8 cellular contexts compared by ENCODE assay signal in the genomic region with DNA sequence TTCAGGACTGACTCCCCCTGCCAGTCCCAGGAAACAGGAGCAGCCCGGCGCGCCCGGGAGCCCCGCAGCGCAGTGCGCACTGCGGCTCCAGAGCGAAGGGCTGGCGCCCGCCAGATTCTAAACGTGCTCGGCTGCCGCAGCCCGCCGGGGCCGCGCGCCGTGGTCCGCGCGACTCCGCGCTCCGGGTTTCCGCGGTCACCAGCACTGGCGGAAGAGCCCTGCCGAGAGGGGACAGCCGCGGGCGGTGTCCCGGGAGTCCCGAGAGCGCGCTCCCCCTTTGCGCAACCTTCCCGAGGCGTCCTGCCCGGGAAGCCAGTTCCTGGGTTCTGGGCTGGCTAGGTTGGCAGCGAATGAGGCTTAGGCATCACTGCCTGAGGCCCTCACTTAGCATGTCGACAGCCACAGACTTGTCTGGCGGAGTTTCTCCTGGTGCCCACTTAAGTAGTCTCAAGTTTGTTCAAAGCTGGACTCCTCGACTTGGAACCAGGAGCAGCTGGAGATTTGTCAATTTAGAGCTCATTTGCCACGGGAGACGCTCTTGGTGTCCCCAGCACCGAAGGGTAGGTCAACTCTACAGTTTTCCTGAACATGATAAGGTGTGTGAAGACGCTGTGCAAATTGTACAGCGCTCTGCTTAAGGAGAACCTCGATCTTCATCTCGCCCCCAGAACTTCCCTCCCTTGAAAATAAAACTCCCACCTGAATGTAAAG. TPM values are rescaled to one million over a fixed set of nuclear protein-coding genes. Genes with fewer than 3 reads are reported as not detected.
DNase-seq lines count a peak whose midpoint lies in the region; ATAC-seq and TF ChIP-seq lines count a peak whose summit lies in the region.

No MANE protein-coding gene starts in this region.

- no peak for TF ChIP-seq CTCF in HCT116 (IDR thresholded peaks at IDR 0.05 in 2 of 3, conservative IDR thresholded peaks at IDR 0.05 in 1 of 3; ENCODE audit: borderline replicate concordance in 1 of 3, insufficient read depth in 1 of 3, low read depth in 2 of 3, low read length in 2 of 3)
- no peak for TF ChIP-seq CTCF in liver (IDR thresholded peaks at IDR 0.05; ENCODE audit: low read depth, low read length, missing input control)
- no peak for TF ChIP-seq CTCF in upper lobe of right lung (IDR thresholded peaks at IDR 0.05)

- WGBS in liver: under 1% methylated on average over 52 of the region's 52 CpGs

- POLR2A ChIA-PET in HCT116 (lab: Charles Lee): interaction anchor here (1.1 to 1.2 kb wide), 2 partner anchors 8 to 83 kb away, joined by 3 to 4 read pairs; no protein-coding TSS in a partner anchor

- no peak for TF ChIP-seq POLR2A in HCT116 (IDR thresholded peaks at IDR 0.05; ENCODE audit: borderline replicate concordance, extremely low read depth, insufficient read depth, insufficient read length)

- H3K79me2 ChIP-seq in HCT116 (ENCODE audit: insufficient read depth, low read length): no peaks in the 10 kb centered on the region

- peak overlapping the region; percentile 47 to 65 for H3K4me3 ChIP-seq in HCT116 (replicated peaks in 1 of 2; ENCODE audit: low read depth in 1 of 2, low read length in 2 of 2)
- H3K4me3 ChIP-seq in liver (ENCODE audit: low read depth in 1 of 3, low read length in 3 of 3): peak overlapping the region; percentile 65 to 92 (median 69)
- H3K4me3 ChIP-seq in upper lobe of right lung: peak overlapping the region; percentile 34

- peak; percentile 58 for ATAC-seq in HCT116
- ATAC-seq in upper lobe of right lung: peak; percentile 93

- BruUV-seq in HCT116 (replicated peaks; lab: Mats Ljungman, UMichigan): no TSS peak

- RAD21 ChIA-PET in HCT116 (lab: Charles Lee; ENCODE audit: low non-redundant PET in 1 of 2, low total read pairs in 2 of 2, uncharacterized antibody in 2 of 2, unreplicated experiment in 2 of 2): no interaction called here

- 0 out of 2 replicates have a peak, but pooled peaks have one; percentile 4 for TF ChIP-seq RAD21 in HCT116 (IDR thresholded peaks at IDR 0.05; ENCODE audit: low read depth)
- TF ChIP-seq RAD21 in liver (IDR thresholded peaks at IDR 0.05): no peak

- H3K4me1 ChIP-seq in HCT116 (ENCODE audit: control insufficient read depth in 1 of 2, insufficient read depth in 2 of 2, low read length in 2 of 2): peaks cover 10 to 48% of the 10 kb centered on the region in 2 experiments; a peak in 3 of 4 replicates
- peaks cover 0 to 46% (median 20%) of the 10 kb centered on the region in 4 donors for H3K4me1 ChIP-seq in liver (ENCODE audit: control insufficient read depth in 4 of 4, insufficient read depth in 4 of 4, low read length in 3 of 4)
- H3K4me1 ChIP-seq in upper lobe of right lung: peaks cover 10% of the 10 kb centered on the region

- DNase-seq in EH (ENCODE audit: low read depth) (peak; percentile 39), HCT116 (ENCODE audit: low read depth, low spot score) (peak; percentile 54), NCI-H345 treated with DMSO at 0.1 percent for 48 hours (lab: John Stamatoyannopoulos, UW; ENCODE audit: unreplicated experiment) (peak; percentile 55), dermis microvascular lymphatic vessel endothelial cell (ENCODE audit: low read depth in 2 of 2) (peak; percentile 24 to 25), upper lobe of right lung (peak; percentile 85), foreskin melanocyte (no peak)
- no peak for DNase-seq in activated CD4-positive, alpha-beta T cell treated with anti-CD3 and anti-CD28 coated beads, Interleukin-2, amount 50 U/mL, for 4 hours

- H4K20me1 ChIP-seq in HCT116 (ENCODE audit: insufficient read depth): no peaks in the 10 kb centered on the region

- H3K36me3 ChIP-seq in HCT116 (ENCODE audit: control insufficient read depth in 1 of 2, insufficient read depth in 2 of 2, low read length in 2 of 2) (no peaks in the 10 kb centered on the region), liver (ENCODE audit: control insufficient read depth in 4 of 4, insufficient read depth in 3 of 4, low read depth in 1 of 4, low read length in 3 of 4) (no peaks in the 10 kb centered on the region), upper lobe of right lung (no peaks in the 10 kb centered on the region)

- H3K9me3 ChIP-seq in HCT116 (ENCODE audit: control insufficient read depth in 1 of 2, insufficient read depth in 1 of 2, low read depth in 1 of 2, low read length in 2 of 2): no peaks in the 10 kb centered on the region
- no peaks in the 10 kb centered on the region for H3K9me3 ChIP-seq in liver (ENCODE audit: control insufficient read depth in 4 of 4, low read length in 3 of 4)
- no peaks in the 10 kb centered on the region for H3K9me3 ChIP-seq in upper lobe of right lung

- H3K4me2 ChIP-seq in HCT116 (ENCODE audit: low read length): peak overlapping the region; percentile 82

- peak overlapping the region; percentile 92 for H2AFZ ChIP-seq in HCT116 (ENCODE audit: low read depth, low read length, poor library complexity, severe bottlenecking)

- peak overlapping the region; percentile 68 for H3K9ac ChIP-seq in HCT116 (ENCODE audit: low read length)
- H3K9ac ChIP-seq in liver (ENCODE audit: low read depth in 1 of 2, low read length in 2 of 2): peak overlapping the region; percentile 43 to 89

- peak overlapping the region; percentile 58 for H3K27ac ChIP-seq in HCT116 (ENCODE audit: low read depth, low read length)
- peak overlapping the region; percentile 92 to 95 for H3K27ac ChIP-seq in liver (ENCODE audit: low read depth in 1 of 2, low read length in 2 of 2)
- no peak overlapping the region for H3K27ac ChIP-seq in upper lobe of right lung

- no peaks in the 10 kb centered on the region for H3K9me2 ChIP-seq in HCT116 (ENCODE audit: insufficient read depth)

- intact Hi-C loops in HCT116 (cut with micrococcal nuclease): no loop called here
- intact Hi-C loops in upper lobe of right lung (cut with DNase I): no loop called here

- CTCF ChIA-PET in HCT116 (lab: Charles Lee): interaction anchor here (1.8 kb wide), 1 partner anchor 132 kb away, joined by 6 read pairs; no protein-coding TSS in a partner anchor

- H3K27me3 ChIP-seq in HCT116 (ENCODE audit: insufficient read depth, low read length) (no peaks in the 10 kb centered on the region; the same call in 1 of the 2 replicates), liver (ENCODE audit: control insufficient read depth in 4 of 4, insufficient read depth in 4 of 4, low read length in 3 of 4) (no peaks in the 10 kb centered on the region), upper lobe of right lung (peaks cover 75% of the 10 kb centered on the region)

TF ChIP-seq in HCT116, 20 proteins besides CTCF, POLR2A, EP300 and RAD21 (continues in another document):
- TF ChIP-seq, protein P1, sequence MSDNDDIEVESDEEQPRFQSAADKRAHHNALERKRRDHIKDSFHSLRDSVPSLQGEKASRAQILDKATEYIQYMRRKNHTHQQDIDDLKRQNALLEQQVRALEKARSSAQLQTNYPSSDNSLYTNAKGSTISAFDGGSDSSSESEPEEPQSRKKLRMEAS (IDR thresholded peaks at IDR 0.05): peak; percentile 80
- TF ChIP-seq, protein P2, sequence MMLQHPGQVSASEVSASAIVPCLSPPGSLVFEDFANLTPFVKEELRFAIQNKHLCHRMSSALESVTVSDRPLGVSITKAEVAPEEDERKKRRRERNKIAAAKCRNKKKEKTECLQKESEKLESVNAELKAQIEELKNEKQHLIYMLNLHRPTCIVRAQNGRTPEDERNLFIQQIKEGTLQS (IDR thresholded peaks at IDR 0.05): no peak
- TF ChIP-seq YY1 (IDR thresholded peaks at IDR 0.05; ENCODE audit: extremely low read depth, insufficient replicate concordance, low read depth, low read length) (peak; percentile 71), POLR2AphosphoS5 (IDR thresholded peaks at IDR 0.05; ENCODE audit: low read depth, low read length) (peak; percentile 77), SP1 (IDR thresholded peaks at IDR 0.05; ENCODE audit: low read depth) (peak; percentile 86)

TF ChIP-seq in liver, 16 proteins besides CTCF, POLR2A, EP300 and RAD21 (continues in another document):
- peak; percentile 35 for TF ChIP-seq YY1 (IDR thresholded peaks at IDR 0.05)
- TF ChIP-seq, protein P2 (IDR thresholded peaks at IDR 0.05): no peak
- peak; percentile 20 for TF ChIP-seq FOXA1 (IDR thresholded peaks at IDR 0.05)
- TF ChIP-seq JUND (IDR thresholded peaks at IDR 0.05): peak in 1 of 2 donors; percentile 8
- no peak for TF ChIP-seq HNF4G (IDR thresholded peaks at IDR 0.05)
- peak; percentile 44 for TF ChIP-seq SP1 (IDR thresholded peaks at IDR 0.05)
- no peak for TF ChIP-seq NR2F2 (IDR thresholded peaks at IDR 0.05)
- no peak for TF ChIP-seq TAF1 (conservative IDR thresholded peaks at IDR 0.05)
- TF ChIP-seq HNF4A (conservative IDR thresholded peaks at IDR 0.05): peak in 1 of 2 donors; percentile 55
- peak in 1 of 2 donors; percentile 38 for TF ChIP-seq EGR1 (IDR thresholded peaks at IDR 0.05; ENCODE audit: low read depth in 2 of 2)
- TF ChIP-seq, protein P1 (IDR thresholded peaks at IDR 0.05): no peak

RNA-seq across cellular contexts. Expression of a gene that starts 1.5 kb away (rescaled TPM):
- total RNA-seq in HCT116 (2021; ENCODE audit: unreplicated experiment): 4.6 TPM
- 9.2 and 12.5 TPM in 2 replicates for polyA plus RNA-seq in HCT116 (2012)
- total RNA-seq in dermis microvascular lymphatic vessel endothelial cell: 0.13 TPM in 1 of 2 replicates, not detected in the other
- total RNA-seq in liver: 10 to 100 TPM in 1 of 2 donors, 1 to 10 TPM in 1; 6.3 to 32.9 TPM
- 1 to 10 TPM; 2.2 to 6.4 TPM for polyA plus RNA-seq in liver
- total RNA-seq in upper lobe of right lung: 1.2 TPM

RNA-seq across cellular contexts. Expression of a gene that starts 20.8 kb away (rescaled TPM):
- 0.10 TPM for total RNA-seq in HCT116 (2021; ENCODE audit: unreplicated experiment)
- 0.02 and 0.03 TPM in 2 replicates for polyA plus RNA-seq in HCT116 (2012)
- not detected in 2 replicates for total RNA-seq in dermis microvascular lymphatic vessel endothelial cell
- under 1 TPM; 0.14 to 0.25 TPM for total RNA-seq in liver
- polyA plus RNA-seq in liver: under 1 TPM; 0.02 to 0.08 TPM
- not detected for total RNA-seq in upper lobe of right lung

Comparison
In these comparisons a context has a peak if more than half of its experiments do, and no peak if none do; other contexts are left out.
1. DNase-seq: peak in EH (single experiment), HCT116 (single experiment), NCI-H345 treated with DMSO at 0.1 percent for 48 hours (single experiment), dermis microvascular lymphatic vessel endothelial cell (2 of 2) and upper lobe of right lung (single experiment); none in foreskin melanocyte (single experiment) and activated CD4-positive, alpha-beta T cell treated with anti-CD3 and anti-CD28 coated beads, Interleukin-2, amount 50 U/mL, for 4 hours (0 of 2).
2. Peak in every context shown above with its lines, with median percentiles within 50 percentile points of each other: H3K4me3 ChIP-seq.